1 cellular context compared by ENCODE assay signal in the genomic region with DNA sequence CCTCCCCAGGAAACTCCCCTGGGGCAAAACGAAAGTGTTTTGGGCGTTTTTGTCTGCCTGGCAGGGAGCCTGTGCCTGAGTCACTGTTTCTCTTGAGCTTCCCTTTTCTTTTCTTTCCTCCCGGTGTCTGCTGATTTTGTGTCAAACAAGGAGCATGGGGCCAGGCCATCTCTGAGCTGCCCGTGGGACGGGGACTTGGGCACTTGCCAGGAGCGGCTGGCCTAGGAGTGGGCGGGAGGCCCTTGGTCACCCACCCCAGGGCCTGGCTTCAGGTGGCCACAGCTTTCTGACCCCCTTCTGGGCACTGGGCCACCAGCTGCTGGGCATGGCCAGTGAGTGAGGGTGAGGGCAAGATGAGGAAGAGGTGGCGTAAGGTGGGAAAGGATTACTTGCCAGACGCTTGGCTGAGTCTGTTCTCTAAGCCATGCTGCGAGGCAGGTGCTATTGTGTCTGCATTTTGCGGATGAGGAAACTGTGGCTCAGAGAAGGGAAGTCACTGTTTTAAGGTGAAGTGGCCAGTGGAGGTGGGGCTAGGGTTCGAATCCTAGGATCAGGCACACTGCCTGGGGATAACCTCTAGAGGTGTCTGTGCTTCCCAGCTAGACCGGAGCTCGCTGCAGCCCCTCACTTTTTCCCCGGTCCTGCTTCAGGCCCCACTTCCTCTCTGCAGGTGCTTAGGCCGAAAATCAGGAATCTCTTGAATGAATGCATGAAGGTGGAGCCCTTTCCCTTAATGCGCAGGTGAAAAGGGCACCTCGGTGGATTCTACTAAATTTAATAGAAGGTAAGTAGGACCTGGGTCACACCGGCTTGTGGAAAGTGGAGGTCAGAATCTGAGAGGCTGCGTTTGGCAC.
TF ChIP-seq lines count a peak whose summit lies in the region.

No MANE protein-coding gene starts in this region.

TF ChIP-seq in IMR-90, 13 proteins besides CTCF, POLR2A, EP300 and RAD21:
- TF ChIP-seq MAFK (IDR thresholded peaks at IDR 0.05; ENCODE audit: low read depth, low read length) (no peak), RFX5 (IDR thresholded peaks at IDR 0.05; ENCODE audit: low read depth, low read length) (no peak), SMC3 (IDR thresholded peaks at IDR 0.05; ENCODE audit: low read depth, low read length) (no peak), FOS (IDR thresholded peaks at IDR 0.05; ENCODE audit: low read depth, low read length) (0 out of 2 replicates have a peak, but pooled peaks have one; percentile 15), BHLHE40 (IDR thresholded peaks at IDR 0.05; ENCODE audit: low read depth, low read length) (no peak), MXI1 (IDR thresholded peaks at IDR 0.05; ENCODE audit: borderline replicate concordance, low read depth, low read length) (no peak)
